ENCODE assay signal across 2 cellular contexts in the genomic region with DNA sequence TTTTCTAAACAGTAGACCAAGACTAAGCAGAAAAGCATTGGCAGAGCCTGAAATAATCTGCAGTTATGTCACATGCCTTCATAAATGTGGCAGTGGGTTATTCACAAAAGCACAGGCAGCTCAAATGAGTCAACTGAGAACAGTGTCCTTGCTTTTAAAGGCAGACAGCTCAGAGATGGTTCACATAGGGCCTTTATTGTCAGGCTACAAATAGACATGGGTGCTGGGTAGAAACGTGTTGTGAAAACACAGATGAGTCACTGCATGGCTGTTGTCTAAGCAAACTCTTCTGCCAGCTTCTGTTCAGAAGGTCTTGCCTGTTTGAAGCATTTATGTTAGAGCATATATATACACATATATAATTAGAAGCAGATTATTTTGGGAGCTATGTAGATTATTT.
TF ChIP-seq lines count a peak whose summit lies in the region.

No MANE protein-coding gene starts in this region.

TF ChIP-seq in H1, 55 proteins besides CTCF, POLR2A, EP300 and RAD21 (continued from another document):
- TF ChIP-seq SAP30 (IDR thresholded peaks at IDR 0.05; ENCODE audit: insufficient read depth, insufficient replicate concordance, low read length) (no peak), SP4 (IDR thresholded peaks at IDR 0.05; ENCODE audit: low read length) (no peak), JUN (IDR thresholded peaks at IDR 0.05; ENCODE audit: low read depth, low read length) (no peak), EGR1 (IDR thresholded peaks at IDR 0.05; ENCODE audit: borderline replicate concordance, low read depth, low read length) (no peak), ATF3 (IDR thresholded peaks at IDR 0.05; ENCODE audit: insufficient read depth, low read depth, low read length) (no peak), CREB1 (IDR thresholded peaks at IDR 0.05) (no peak), MAFK (IDR thresholded peaks at IDR 0.05; ENCODE audit: low read depth, low read length) (no peak), SIN3A (conservative IDR thresholded peaks at IDR 0.05 in 1 of 2, IDR thresholded peaks at IDR 0.05 in 1 of 2; ENCODE audit: low read depth in 1 of 2, low read length in 2 of 2) (no peak), E2F6 (IDR thresholded peaks at IDR 0.05) (no peak), SP1 (IDR thresholded peaks at IDR 0.05; ENCODE audit: low read depth, low read length) (no peak), ZNF274 (IDR thresholded peaks at IDR 0.05; ENCODE audit: borderline replicate concordance, extremely low read depth, low read length) (no peak)
- TF ChIP-seq, protein P1, sequence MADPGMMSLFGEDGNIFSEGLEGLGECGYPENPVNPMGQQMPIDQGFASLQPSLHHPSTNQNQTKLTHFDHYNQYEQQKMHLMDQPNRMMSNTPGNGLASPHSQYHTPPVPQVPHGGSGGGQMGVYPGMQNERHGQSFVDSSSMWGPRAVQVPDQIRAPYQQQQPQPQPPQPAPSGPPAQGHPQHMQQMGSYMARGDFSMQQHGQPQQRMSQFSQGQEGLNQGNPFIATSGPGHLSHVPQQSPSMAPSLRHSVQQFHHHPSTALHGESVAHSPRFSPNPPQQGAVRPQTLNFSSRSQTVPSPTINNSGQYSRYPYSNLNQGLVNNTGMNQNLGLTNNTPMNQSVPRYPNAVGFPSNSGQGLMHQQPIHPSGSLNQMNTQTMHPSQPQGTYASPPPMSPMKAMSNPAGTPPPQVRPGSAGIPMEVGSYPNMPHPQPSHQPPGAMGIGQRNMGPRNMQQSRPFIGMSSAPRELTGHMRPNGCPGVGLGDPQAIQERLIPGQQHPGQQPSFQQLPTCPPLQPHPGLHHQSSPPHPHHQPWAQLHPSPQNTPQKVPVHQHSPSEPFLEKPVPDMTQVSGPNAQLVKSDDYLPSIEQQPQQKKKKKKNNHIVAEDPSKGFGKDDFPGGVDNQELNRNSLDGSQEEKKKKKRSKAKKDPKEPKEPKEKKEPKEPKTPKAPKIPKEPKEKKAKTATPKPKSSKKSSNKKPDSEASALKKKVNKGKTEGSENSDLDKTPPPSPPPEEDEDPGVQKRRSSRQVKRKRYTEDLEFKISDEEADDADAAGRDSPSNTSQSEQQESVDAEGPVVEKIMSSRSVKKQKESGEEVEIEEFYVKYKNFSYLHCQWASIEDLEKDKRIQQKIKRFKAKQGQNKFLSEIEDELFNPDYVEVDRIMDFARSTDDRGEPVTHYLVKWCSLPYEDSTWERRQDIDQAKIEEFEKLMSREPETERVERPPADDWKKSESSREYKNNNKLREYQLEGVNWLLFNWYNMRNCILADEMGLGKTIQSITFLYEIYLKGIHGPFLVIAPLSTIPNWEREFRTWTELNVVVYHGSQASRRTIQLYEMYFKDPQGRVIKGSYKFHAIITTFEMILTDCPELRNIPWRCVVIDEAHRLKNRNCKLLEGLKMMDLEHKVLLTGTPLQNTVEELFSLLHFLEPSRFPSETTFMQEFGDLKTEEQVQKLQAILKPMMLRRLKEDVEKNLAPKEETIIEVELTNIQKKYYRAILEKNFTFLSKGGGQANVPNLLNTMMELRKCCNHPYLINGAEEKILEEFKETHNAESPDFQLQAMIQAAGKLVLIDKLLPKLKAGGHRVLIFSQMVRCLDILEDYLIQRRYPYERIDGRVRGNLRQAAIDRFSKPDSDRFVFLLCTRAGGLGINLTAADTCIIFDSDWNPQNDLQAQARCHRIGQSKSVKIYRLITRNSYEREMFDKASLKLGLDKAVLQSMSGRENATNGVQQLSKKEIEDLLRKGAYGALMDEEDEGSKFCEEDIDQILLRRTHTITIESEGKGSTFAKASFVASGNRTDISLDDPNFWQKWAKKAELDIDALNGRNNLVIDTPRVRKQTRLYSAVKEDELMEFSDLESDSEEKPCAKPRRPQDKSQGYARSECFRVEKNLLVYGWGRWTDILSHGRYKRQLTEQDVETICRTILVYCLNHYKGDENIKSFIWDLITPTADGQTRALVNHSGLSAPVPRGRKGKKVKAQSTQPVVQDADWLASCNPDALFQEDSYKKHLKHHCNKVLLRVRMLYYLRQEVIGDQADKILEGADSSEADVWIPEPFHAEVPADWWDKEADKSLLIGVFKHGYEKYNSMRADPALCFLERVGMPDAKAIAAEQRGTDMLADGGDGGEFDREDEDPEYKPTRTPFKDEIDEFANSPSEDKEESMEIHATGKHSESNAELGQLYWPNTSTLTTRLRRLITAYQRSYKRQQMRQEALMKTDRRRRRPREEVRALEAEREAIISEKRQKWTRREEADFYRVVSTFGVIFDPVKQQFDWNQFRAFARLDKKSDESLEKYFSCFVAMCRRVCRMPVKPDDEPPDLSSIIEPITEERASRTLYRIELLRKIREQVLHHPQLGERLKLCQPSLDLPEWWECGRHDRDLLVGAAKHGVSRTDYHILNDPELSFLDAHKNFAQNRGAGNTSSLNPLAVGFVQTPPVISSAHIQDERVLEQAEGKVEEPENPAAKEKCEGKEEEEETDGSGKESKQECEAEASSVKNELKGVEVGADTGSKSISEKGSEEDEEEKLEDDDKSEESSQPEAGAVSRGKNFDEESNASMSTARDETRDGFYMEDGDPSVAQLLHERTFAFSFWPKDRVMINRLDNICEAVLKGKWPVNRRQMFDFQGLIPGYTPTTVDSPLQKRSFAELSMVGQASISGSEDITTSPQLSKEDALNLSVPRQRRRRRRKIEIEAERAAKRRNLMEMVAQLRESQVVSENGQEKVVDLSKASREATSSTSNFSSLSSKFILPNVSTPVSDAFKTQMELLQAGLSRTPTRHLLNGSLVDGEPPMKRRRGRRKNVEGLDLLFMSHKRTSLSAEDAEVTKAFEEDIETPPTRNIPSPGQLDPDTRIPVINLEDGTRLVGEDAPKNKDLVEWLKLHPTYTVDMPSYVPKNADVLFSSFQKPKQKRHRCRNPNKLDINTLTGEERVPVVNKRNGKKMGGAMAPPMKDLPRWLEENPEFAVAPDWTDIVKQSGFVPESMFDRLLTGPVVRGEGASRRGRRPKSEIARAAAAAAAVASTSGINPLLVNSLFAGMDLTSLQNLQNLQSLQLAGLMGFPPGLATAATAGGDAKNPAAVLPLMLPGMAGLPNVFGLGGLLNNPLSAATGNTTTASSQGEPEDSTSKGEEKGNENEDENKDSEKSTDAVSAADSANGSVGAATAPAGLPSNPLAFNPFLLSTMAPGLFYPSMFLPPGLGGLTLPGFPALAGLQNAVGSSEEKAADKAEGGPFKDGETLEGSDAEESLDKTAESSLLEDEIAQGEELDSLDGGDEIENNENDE (IDR thresholded peaks at IDR 0.05; ENCODE audit: insufficient replicate concordance, low read length) = no peak

TF ChIP-seq in liver, 16 proteins besides CTCF, POLR2A, EP300 and RAD21 (continued from another document):
- TF ChIP-seq JUND (IDR thresholded peaks at IDR 0.05) (peak; percentile 91 to 95), RXRA (IDR thresholded peaks at IDR 0.05) (peak in 1 of 2 donors; percentile 48), YY1 (IDR thresholded peaks at IDR 0.05) (peak; percentile 59), ZBTB33 (IDR thresholded peaks at IDR 0.05) (no peak), HNF4A (conservative IDR thresholded peaks at IDR 0.05) (peak in 1 of 2 donors; percentile 32)
- TF ChIP-seq, protein P2, sequence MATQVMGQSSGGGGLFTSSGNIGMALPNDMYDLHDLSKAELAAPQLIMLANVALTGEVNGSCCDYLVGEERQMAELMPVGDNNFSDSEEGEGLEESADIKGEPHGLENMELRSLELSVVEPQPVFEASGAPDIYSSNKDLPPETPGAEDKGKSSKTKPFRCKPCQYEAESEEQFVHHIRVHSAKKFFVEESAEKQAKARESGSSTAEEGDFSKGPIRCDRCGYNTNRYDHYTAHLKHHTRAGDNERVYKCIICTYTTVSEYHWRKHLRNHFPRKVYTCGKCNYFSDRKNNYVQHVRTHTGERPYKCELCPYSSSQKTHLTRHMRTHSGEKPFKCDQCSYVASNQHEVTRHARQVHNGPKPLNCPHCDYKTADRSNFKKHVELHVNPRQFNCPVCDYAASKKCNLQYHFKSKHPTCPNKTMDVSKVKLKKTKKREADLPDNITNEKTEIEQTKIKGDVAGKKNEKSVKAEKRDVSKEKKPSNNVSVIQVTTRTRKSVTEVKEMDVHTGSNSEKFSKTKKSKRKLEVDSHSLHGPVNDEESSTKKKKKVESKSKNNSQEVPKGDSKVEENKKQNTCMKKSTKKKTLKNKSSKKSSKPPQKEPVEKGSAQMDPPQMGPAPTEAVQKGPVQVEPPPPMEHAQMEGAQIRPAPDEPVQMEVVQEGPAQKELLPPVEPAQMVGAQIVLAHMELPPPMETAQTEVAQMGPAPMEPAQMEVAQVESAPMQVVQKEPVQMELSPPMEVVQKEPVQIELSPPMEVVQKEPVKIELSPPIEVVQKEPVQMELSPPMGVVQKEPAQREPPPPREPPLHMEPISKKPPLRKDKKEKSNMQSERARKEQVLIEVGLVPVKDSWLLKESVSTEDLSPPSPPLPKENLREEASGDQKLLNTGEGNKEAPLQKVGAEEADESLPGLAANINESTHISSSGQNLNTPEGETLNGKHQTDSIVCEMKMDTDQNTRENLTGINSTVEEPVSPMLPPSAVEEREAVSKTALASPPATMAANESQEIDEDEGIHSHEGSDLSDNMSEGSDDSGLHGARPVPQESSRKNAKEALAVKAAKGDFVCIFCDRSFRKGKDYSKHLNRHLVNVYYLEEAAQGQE (IDR thresholded peaks at IDR 0.05) = no peak
